Comparison of ENCODE assay signal across 2 cellular contexts in the genomic region with DNA sequence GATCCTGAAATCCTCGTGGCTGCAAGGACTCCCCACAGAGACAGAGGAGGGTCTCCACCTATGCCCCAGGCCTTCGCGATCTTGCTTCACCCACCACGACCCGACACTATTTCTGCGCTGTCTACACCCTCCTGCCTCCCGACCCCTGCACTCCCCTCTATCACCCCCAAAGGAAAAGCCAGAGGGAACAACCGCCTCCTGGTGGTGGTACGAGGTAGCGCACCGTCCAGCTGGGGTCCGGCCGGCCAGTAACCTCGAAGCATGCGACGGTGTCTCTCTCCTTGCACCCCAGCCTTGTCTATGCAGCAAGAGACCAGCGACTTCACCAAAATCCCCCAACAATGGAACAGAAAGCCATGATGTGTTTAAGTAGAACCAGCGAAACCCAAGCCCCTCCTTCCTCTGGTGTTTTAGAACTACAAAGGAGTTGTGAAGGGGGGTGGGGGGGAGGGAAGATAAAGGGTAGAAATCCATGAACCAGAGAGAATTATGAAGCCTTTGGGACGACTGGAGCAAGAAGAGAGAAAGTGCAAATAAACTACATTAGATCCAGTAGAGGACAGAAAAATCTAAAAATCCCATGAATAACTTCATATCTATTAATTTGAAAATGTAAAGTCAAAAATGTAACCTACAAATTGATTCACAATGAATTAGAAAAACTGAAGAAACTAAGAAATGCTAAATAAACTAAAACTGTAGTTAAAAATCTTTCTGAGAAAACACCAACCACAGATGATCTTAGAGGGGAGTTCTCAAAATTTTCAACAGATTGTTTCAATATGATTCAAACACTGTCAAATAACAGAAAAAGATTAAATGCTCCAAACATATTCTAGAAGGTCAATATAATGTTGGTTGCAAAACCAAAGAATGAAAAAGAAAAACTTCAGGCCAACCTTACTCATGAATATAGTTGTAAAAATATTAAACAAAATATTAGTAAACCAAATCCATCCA.
TF ChIP-seq lines count a peak whose summit lies in the region.

No MANE protein-coding gene starts in this region.

TF ChIP-seq in SK-N-SH, 30 proteins besides CTCF, POLR2A, EP300 and RAD21 (continued from another document):
- TF ChIP-seq REST (IDR thresholded peaks at IDR 0.05; ENCODE audit: low read depth, low read length): no peak
- no peak for TF ChIP-seq FOXM1 (IDR thresholded peaks at IDR 0.05; ENCODE audit: low read depth)
- no peak for TF ChIP-seq SMC3 (IDR thresholded peaks at IDR 0.05; ENCODE audit: low read depth, low read length)
- no peak for TF ChIP-seq CHD2 (IDR thresholded peaks at IDR 0.05; ENCODE audit: low read length, partially characterized antibody)
- TF ChIP-seq MXI1 (IDR thresholded peaks at IDR 0.05; ENCODE audit: low read depth, low read length): no peak
- TF ChIP-seq FOXJ3 (CRISPR knock-in tag; IDR thresholded peaks at IDR 0.05): no peak
- no peak for TF ChIP-seq FOSL2 (IDR thresholded peaks at IDR 0.05; ENCODE audit: borderline replicate concordance, low read depth)

TF ChIP-seq in SK-N-SH treated with all-trans-retinoic acid at 6 μM for 48 hours, 23 proteins besides CTCF, POLR2A, EP300 and RAD21 (continued from another document):
- TF ChIP-seq, protein P1, sequence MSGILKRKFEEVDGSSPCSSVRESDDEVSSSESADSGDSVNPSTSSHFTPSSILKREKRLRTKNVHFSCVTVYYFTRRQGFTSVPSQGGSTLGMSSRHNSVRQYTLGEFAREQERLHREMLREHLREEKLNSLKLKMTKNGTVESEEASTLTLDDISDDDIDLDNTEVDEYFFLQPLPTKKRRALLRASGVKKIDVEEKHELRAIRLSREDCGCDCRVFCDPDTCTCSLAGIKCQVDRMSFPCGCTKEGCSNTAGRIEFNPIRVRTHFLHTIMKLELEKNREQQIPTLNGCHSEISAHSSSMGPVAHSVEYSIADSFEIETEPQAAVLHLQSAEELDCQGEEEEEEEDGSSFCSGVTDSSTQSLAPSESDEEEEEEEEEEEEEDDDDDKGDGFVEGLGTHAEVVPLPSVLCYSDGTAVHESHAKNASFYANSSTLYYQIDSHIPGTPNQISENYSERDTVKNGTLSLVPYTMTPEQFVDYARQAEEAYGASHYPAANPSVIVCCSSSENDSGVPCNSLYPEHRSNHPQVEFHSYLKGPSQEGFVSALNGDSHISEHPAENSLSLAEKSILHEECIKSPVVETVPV (CRISPR knock-in tag; IDR thresholded peaks at IDR 0.05): no peak
- TF ChIP-seq ISL1 (CRISPR knock-in tag; IDR thresholded peaks at IDR 0.05) (no peak), CSDC2 (CRISPR knock-in tag; IDR thresholded peaks at IDR 0.05) (no peak), PPARA (CRISPR knock-in tag; IDR thresholded peaks at IDR 0.05; ENCODE audit: borderline replicate concordance) (no peak), ZFP30 (CRISPR knock-in tag; IDR thresholded peaks at IDR 0.05) (no peak), ZC3H10 (CRISPR knock-in tag; IDR thresholded peaks at IDR 0.05) (no peak), ZNF8 (CRISPR knock-in tag; IDR thresholded peaks at IDR 0.05) (no peak), ESRRG (CRISPR knock-in tag; IDR thresholded peaks at IDR 0.05) (no peak), ARNTL (CRISPR knock-in tag; IDR thresholded peaks at IDR 0.05; ENCODE audit: borderline replicate concordance, low read depth) (no peak), ZFP3 (CRISPR knock-in tag; IDR thresholded peaks at IDR 0.05) (no peak), PATZ1 (CRISPR knock-in tag; IDR thresholded peaks at IDR 0.05; ENCODE audit: borderline replicate concordance) (no peak), RARB (CRISPR knock-in tag; IDR thresholded peaks at IDR 0.05) (no peak), ZNF70 (CRISPR knock-in tag; IDR thresholded peaks at IDR 0.05) (no peak), OSR1 (CRISPR knock-in tag; IDR thresholded peaks at IDR 0.05) (no peak), BACH2 (CRISPR knock-in tag; IDR thresholded peaks at IDR 0.05; ENCODE audit: borderline replicate concordance) (no peak), TCF4 (CRISPR knock-in tag; IDR thresholded peaks at IDR 0.05; ENCODE audit: borderline replicate concordance) (no peak), SNAI2 (CRISPR knock-in tag; IDR thresholded peaks at IDR 0.05) (no peak)
- TF ChIP-seq, protein P2, sequence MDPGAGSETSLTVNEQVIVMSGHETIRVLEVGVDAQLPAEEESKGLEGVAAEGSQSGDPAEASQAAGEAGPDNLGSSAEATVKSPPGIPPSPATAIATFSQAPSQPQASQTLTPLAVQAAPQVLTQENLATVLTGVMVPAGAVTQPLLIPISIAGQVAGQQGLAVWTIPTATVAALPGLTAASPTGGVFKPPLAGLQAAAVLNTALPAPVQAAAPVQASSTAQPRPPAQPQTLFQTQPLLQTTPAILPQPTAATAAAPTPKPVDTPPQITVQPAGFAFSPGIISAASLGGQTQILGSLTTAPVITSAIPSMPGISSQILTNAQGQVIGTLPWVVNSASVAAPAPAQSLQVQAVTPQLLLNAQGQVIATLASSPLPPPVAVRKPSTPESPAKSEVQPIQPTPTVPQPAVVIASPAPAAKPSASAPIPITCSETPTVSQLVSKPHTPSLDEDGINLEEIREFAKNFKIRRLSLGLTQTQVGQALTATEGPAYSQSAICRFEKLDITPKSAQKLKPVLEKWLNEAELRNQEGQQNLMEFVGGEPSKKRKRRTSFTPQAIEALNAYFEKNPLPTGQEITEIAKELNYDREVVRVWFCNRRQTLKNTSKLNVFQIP (CRISPR knock-in tag; IDR thresholded peaks at IDR 0.05; ENCODE audit: borderline replicate concordance, low read depth): no peak
TF ChIP-seq in SK-N-SH treated with all-trans-retinoic acid at 6 μM for 48 hours: peak in this region for 0.
